Comparison of ENCODE assay signal across 8 cellular contexts in the genomic region with DNA sequence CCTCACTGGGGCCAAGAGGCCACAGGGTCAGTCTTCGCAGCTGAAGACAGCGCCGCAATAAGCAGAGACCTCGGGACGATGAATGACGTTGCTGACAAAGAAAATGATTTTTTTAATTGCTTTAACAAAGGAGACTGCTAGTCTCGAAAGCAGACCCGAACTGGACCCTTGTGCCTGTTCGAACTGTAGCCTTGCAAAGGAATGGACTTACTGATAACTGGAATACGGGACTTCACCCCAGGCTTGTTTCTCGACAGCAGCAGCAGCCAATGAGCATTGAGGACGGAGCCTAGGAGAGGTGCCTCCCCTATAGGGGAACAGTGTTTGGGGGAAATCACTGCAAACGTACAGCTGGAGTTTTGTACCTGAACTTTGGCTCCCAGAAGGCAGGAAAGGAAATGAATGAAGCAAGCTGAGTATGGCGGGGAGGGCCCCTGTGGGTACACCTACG. TPM values are rescaled to one million over a fixed set of nuclear protein-coding genes. Genes with fewer than 3 reads are reported as not detected.
DNase-seq lines count a peak whose midpoint lies in the region; ATAC-seq and TF ChIP-seq lines count a peak whose summit lies in the region.

No MANE protein-coding gene starts in this region.

- no peaks in the 10 kb centered on the region for H3K27me3 ChIP-seq in Caco-2 (replicated peaks; ENCODE audit: control insufficient read depth, insufficient read depth, low read length)

- CTCF ChIA-PET in Caco-2 (lab: Charles Lee) = interaction anchor here (0.6 to 2.9 kb wide), 5 partner anchors 23 to 235 kb away, joined by 3 to 16 read pairs (median 4); partner anchors contain the start of gene LSM14B

- H3K9me3 Mint-ChIP-seq in Caco-2 (ENCODE audit: unreplicated experiment) = no peaks in the 10 kb centered on the region
- no peaks in the 10 kb centered on the region for H3K9me3 Mint-ChIP-seq in stimulated activated effector memory CD8-positive, alpha-beta T cell treated with anti-CD3 and anti-CD28 coated beads, Interleukin-12 subunit alpha, Interleukin-12 subunit beta, amount 100 ng/mL, for 72 hours

- H3K4me1 ChIP-seq in Caco-2 = peaks cover 28% of the 10 kb centered on the region

- H3K27ac Mint-ChIP-seq in Caco-2 (ENCODE audit: unreplicated experiment) = peak overlapping the region; percentile 91
- peak overlapping the region; percentile 90 for H3K27ac Mint-ChIP-seq in stimulated activated effector memory CD8-positive, alpha-beta T cell treated with anti-CD3 and anti-CD28 coated beads, Interleukin-12 subunit alpha, Interleukin-12 subunit beta, amount 100 ng/mL, for 72 hours

- peak overlapping the region; percentile 85 for H3K4me3 Mint-ChIP-seq in Caco-2 (ENCODE audit: unreplicated experiment)
- peak overlapping the region; percentile 76 for H3K4me3 Mint-ChIP-seq in stimulated activated effector memory CD8-positive, alpha-beta T cell treated with anti-CD3 and anti-CD28 coated beads, Interleukin-12 subunit alpha, Interleukin-12 subunit beta, amount 100 ng/mL, for 72 hours

- DNase-seq in Caco-2 = peak; percentile 84 to 93
- peak; percentile 85 for DNase-seq in HuH-7 (ENCODE audit: low spot score)
- DNase-seq in astrocyte of the spinal cord (ENCODE audit: low read depth, low spot score) = no peak
- DNase-seq in inferior parietal cortex (ENCODE audit: extremely low spot score) = peak; percentile 29
- no peak for DNase-seq in stimulated activated effector memory CD8-positive, alpha-beta T cell treated with anti-CD3 and anti-CD28 coated beads, Interleukin-12 subunit alpha, Interleukin-12 subunit beta, amount 100 ng/mL, for 72 hours (ENCODE audit: low spot score in 2 of 2)
- DNase-seq in NCI-H2029 treated with DMSO at 0.1 percent for 48 hours (lab: John Stamatoyannopoulos, UW) = no peak
- no peak for DNase-seq in SHP77 (lab: John Stamatoyannopoulos, UW)

- BruUV-seq in Caco-2 (replicated peaks; lab: Mats Ljungman, UMichigan) = TSS peak; percentile 74

- intact Hi-C loops in Caco-2 (cut with micrococcal nuclease; ENCODE audit: unreplicated experiment) = loop anchor here (1.0 to 2.0 kb wide), 2 partner anchors 55 to 70 kb away; partner anchors contain the start of gene LSM14B

- TF ChIP-seq CTCF in Caco-2 (IDR thresholded peaks at IDR 0.05; ENCODE audit: insufficient read depth in 1 of 2, low read depth in 1 of 2, low read length in 1 of 2, severe bottlenecking in 1 of 2, unreplicated experiment in 1 of 2) (no peak), astrocyte of the spinal cord (IDR thresholded peaks at IDR 0.05; ENCODE audit: low read depth, low read length) (no peak)

- no peaks in the 10 kb centered on the region; the same call in 1 of the 2 replicates for H3K9me3 ChIP-seq in Caco-2

- peaks cover 6% of the 10 kb centered on the region; the same call in 1 of the 2 replicates for H3K36me3 ChIP-seq in Caco-2 (ENCODE audit: control insufficient read depth, insufficient read depth, low read length)

- POLR2A ChIA-PET in Caco-2 (lab: Charles Lee) = interaction anchor here (0.5 to 2.6 kb wide), 16 partner anchors 20 to 729 kb away, joined by 3 to 67 read pairs (median 4); partner anchors contain the start of genes LSM14B, MRGBP, MTG2 and PSMA7

- peak overlapping the region; percentile 68 for H3K4me3 ChIP-seq in Caco-2 (ENCODE audit: low read depth, low read length)
- peak overlapping the region; percentile 58 for H3K4me3 ChIP-seq in astrocyte of the spinal cord (ENCODE audit: low read depth, low read length)

- ATAC-seq in stimulated activated effector memory CD8-positive, alpha-beta T cell treated with anti-CD3 and anti-CD28 coated beads, Interleukin-12 subunit alpha, Interleukin-12 subunit beta, amount 100 ng/mL, for 72 hours = no peak
- ATAC-seq in HG03025 (IDR thresholded peaks at IDR 0.05; ENCODE audit: low FRiP score, unreplicated experiment) = no peak

- H3K36me3 Mint-ChIP-seq in Caco-2 (ENCODE audit: insufficient read depth, unreplicated experiment) = peaks cover 52% of the 10 kb centered on the region
- peaks cover 28% of the 10 kb centered on the region for H3K36me3 Mint-ChIP-seq in stimulated activated effector memory CD8-positive, alpha-beta T cell treated with anti-CD3 and anti-CD28 coated beads, Interleukin-12 subunit alpha, Interleukin-12 subunit beta, amount 100 ng/mL, for 72 hours

- peaks cover 29% of the 10 kb centered on the region for H3K4me1 Mint-ChIP-seq in Caco-2 (ENCODE audit: low read depth, unreplicated experiment)
- H3K4me1 Mint-ChIP-seq in stimulated activated effector memory CD8-positive, alpha-beta T cell treated with anti-CD3 and anti-CD28 coated beads, Interleukin-12 subunit alpha, Interleukin-12 subunit beta, amount 100 ng/mL, for 72 hours = peaks cover 37% of the 10 kb centered on the region

- in situ Hi-C loops in astrocyte of the spinal cord (cut with HindIII; ENCODE audit: low sequenced_read_pairs) = no loop called here

- no peaks in the 10 kb centered on the region for H3K27me3 Mint-ChIP-seq in Caco-2 (ENCODE audit: insufficient read depth, unreplicated experiment)

RNA-seq across cellular contexts. Expression of gene TAF4, which starts 1.3 kb away (rescaled TPM):
- 94.9 and 98.2 TPM in 2 replicates for total RNA-seq in Caco-2 (2022)

RNA-seq across cellular contexts. Expression of gene LSM14B, which starts 55.3 kb away (rescaled TPM):
- total RNA-seq in Caco-2 (2022) = 143 and 154 TPM in 2 replicates

Comparison
In these comparisons a context has a peak if more than half of its experiments do, and no peak if none do; other contexts are left out.
1. DNase-seq: peak in Caco-2 (2 of 2), HuH-7 (single experiment) and inferior parietal cortex (single experiment); none in astrocyte of the spinal cord (single experiment), stimulated activated effector memory CD8-positive, alpha-beta T cell treated with anti-CD3 and anti-CD28 coated beads, Interleukin-12 subunit alpha, Interleukin-12 subunit beta, amount 100 ng/mL, for 72 hours (0 of 2), NCI-H2029 treated with DMSO at 0.1 percent for 48 hours (single experiment) and SHP77 (0 of 2).